10 cellular contexts compared by ENCODE assay signal in genomic region chr20:44208770-44209169, GRCh38. TPM values are rescaled to one million over a fixed set of nuclear protein-coding genes. Genes with fewer than 3 reads are reported as not detected.
DNase-seq lines count a peak whose midpoint lies in the region; ATAC-seq and TF ChIP-seq lines count a peak whose summit lies in the region.
"Had no signal": no experiment of that assay in that cellular context is flagged by ENCODE, and none has a peak within 500 bp of the region (broad histone marks: within the 10 kb centered on the region; RNA-seq: fewer than 3 reads in every experiment).

No MANE protein-coding gene starts in this region.

- POLR2A ChIA-PET in activated B cell treated with CpG ODN at 0.5 μM for 24 hours (lab: Charles Lee) = interaction anchor here (0.6 to 2.0 kb wide), 7 partner anchors 8 to 751 kb away, joined by 3 to 10 read pairs (median 4); partner anchors contain the start of genes FITM2 and SRSF6

- CTCF ChIA-PET in activated B cell treated with CpG ODN at 0.5 μM for 24 hours (lab: Charles Lee) = interaction anchor here (0.6 kb wide), 1 partner anchor 13 kb away, joined by 3 read pairs; no protein-coding TSS in a partner anchor

- H3K4me3 ChIP-seq in stomach smooth muscle (ENCODE audit: low read length in 2 of 2) = peak overlapping the region; percentile 92 to 93

- peaks cover 14% of the 10 kb centered on the region for H3K36me3 Mint-ChIP-seq in activated CD4-positive, alpha-beta T cell treated with anti-CD3 and anti-CD28 coated beads, Interleukin-2, amount 10 ng/mL, durations not matched to agents 24 days and 14 days (ENCODE audit: low read depth)
- H3K36me3 Mint-ChIP-seq in activated B cell treated with CpG ODN at 0.5 μM for 24 hours (ENCODE audit: low read depth) = peaks cover 38% of the 10 kb centered on the region

- no peaks in the 10 kb centered on the region for H3K9me3 Mint-ChIP-seq in activated CD4-positive, alpha-beta T cell treated with anti-CD3 and anti-CD28 coated beads, Interleukin-2, amount 10 ng/mL, durations not matched to agents 24 days and 14 days
- H3K9me3 Mint-ChIP-seq in activated B cell treated with CpG ODN at 0.5 μM for 24 hours = no peaks in the 10 kb centered on the region

- H3K9me3 ChIP-seq in stomach smooth muscle (ENCODE audit: control insufficient read depth in 2 of 2, low read length in 2 of 2) = no peaks in the 10 kb centered on the region

- intact Hi-C loops in activated CD4-positive, alpha-beta T cell treated with anti-CD3 and anti-CD28 coated beads, Interleukin-2, amount 10 ng/mL, durations not matched to agents 24 days and 14 days (cut with micrococcal nuclease) = no loop called here
- intact Hi-C loops in activated B cell treated with CpG ODN at 0.5 μM for 24 hours (cut with micrococcal nuclease) = loop anchor here (5.0 kb wide), 1 partner anchor 456 kb away; no protein-coding TSS in a partner anchor

- H3K9ac ChIP-seq in stomach smooth muscle (ENCODE audit: low read length in 2 of 2) = peak overlapping the region in 1 of 2 donors; percentile 98

- no peak for ATAC-seq in activated B cell treated with CpG ODN at 0.5 μM for 24 hours (ENCODE audit: low read depth)
- no peak for ATAC-seq in omental fat pad (ENCODE audit: low FRiP score)
- ATAC-seq in GM21526 (IDR thresholded peaks at IDR 0.05; ENCODE audit: low FRiP score, unreplicated experiment) = no peak

- H3K36me3 ChIP-seq in stomach smooth muscle (ENCODE audit: control insufficient read depth in 2 of 2, insufficient read depth in 2 of 2, low read length in 2 of 2) = peaks cover 2 to 9% of the 10 kb centered on the region in 2 donors

- peaks cover 2% of the 10 kb centered on the region for H3K27me3 Mint-ChIP-seq in activated CD4-positive, alpha-beta T cell treated with anti-CD3 and anti-CD28 coated beads, Interleukin-2, amount 10 ng/mL, durations not matched to agents 24 days and 14 days
- H3K27me3 Mint-ChIP-seq in activated B cell treated with CpG ODN at 0.5 μM for 24 hours = no peaks in the 10 kb centered on the region

- no peak overlapping the region for H3K27ac ChIP-seq in stomach smooth muscle (ENCODE audit: low read length)

- peaks cover 50% of the 10 kb centered on the region for H3K4me1 Mint-ChIP-seq in activated CD4-positive, alpha-beta T cell treated with anti-CD3 and anti-CD28 coated beads, Interleukin-2, amount 10 ng/mL, durations not matched to agents 24 days and 14 days
- H3K4me1 Mint-ChIP-seq in activated B cell treated with CpG ODN at 0.5 μM for 24 hours = peaks cover 65% of the 10 kb centered on the region

- H3K27me3 ChIP-seq in stomach smooth muscle (ENCODE audit: control insufficient read depth in 1 of 2, insufficient read depth in 2 of 2, low read length in 2 of 2) = no peaks in the 10 kb centered on the region

- H3K4me1 ChIP-seq in stomach smooth muscle (ENCODE audit: control insufficient read depth, insufficient read depth, low read length) = peaks cover 33% of the 10 kb centered on the region

- H3K27ac Mint-ChIP-seq in activated CD4-positive, alpha-beta T cell treated with anti-CD3 and anti-CD28 coated beads, Interleukin-2, amount 10 ng/mL, durations not matched to agents 24 days and 14 days = no peak overlapping the region
- H3K27ac Mint-ChIP-seq in activated B cell treated with CpG ODN at 0.5 μM for 24 hours = peak overlapping the region; percentile 98

- DNase-seq in activated CD4-positive, alpha-beta T cell treated with anti-CD3 and anti-CD28 coated beads, Interleukin-2, amount 10 ng/mL, durations not matched to agents 24 days and 14 days = no peak
- no peak for DNase-seq in activated CD4-positive, alpha-beta T cell treated with anti-CD3 and anti-CD28 coated beads, Interleukin-2, amount 50 U/mL, for 4 hours
- no peak for DNase-seq in activated B cell treated with CpG ODN at 0.5 μM for 24 hours
- DNase-seq in glomerular visceral epithelial cell (ENCODE audit: extremely low spot score) = peak; percentile 25
- DNase-seq in omental fat pad (ENCODE audit: low spot score) = no peak
- no peak for DNase-seq in activated CD4-positive, alpha-beta T cell treated with anti-CD3 and anti-CD28 coated beads for 4 hours
- DNase-seq: hippocampal formation, NCI-H1436 had no signal

- H3K4me3 Mint-ChIP-seq in activated CD4-positive, alpha-beta T cell treated with anti-CD3 and anti-CD28 coated beads, Interleukin-2, amount 10 ng/mL, durations not matched to agents 24 days and 14 days = peak overlapping the region; percentile 94
- H3K4me3 Mint-ChIP-seq in activated B cell treated with CpG ODN at 0.5 μM for 24 hours = peak overlapping the region; percentile 98

- TF ChIP-seq CTCF in activated B cell treated with CpG ODN at 0.5 μM for 24 hours (IDR thresholded peaks at IDR 0.05) (no peak), omental fat pad (IDR thresholded peaks at IDR 0.05) (no peak)

RNA-seq across cellular contexts. Expression of gene OSER1, which starts 1.8 kb away (rescaled TPM):
- total RNA-seq in activated CD4-positive, alpha-beta T cell treated with anti-CD3 and anti-CD28 coated beads, Interleukin-2, amount 10 ng/mL, durations not matched to agents 24 days and 14 days = 22.7 and 23.6 TPM in 2 replicates
- total RNA-seq in activated B cell treated with CpG ODN at 0.5 μM for 24 hours (47.3 and 48.9 TPM in 2 replicates), omental fat pad (10 to 100 TPM; 42.8 to 65.0 (median 49.7) TPM)

RNA-seq across cellular contexts. Expression of gene JPH2, which starts 21.8 kb away (rescaled TPM):
- 0.05 TPM in 1 of 2 replicates, not detected in the other for total RNA-seq in activated CD4-positive, alpha-beta T cell treated with anti-CD3 and anti-CD28 coated beads, Interleukin-2, amount 10 ng/mL, durations not matched to agents 24 days and 14 days
- total RNA-seq in activated B cell treated with CpG ODN at 0.5 μM for 24 hours (not detected in 2 replicates), omental fat pad (1 to 10 TPM; 2.6 to 7.9 (median 7.1) TPM)

RNA-seq across cellular contexts. Expression of gene GDAP1L1, which starts 38.3 kb away (rescaled TPM):
- total RNA-seq in activated CD4-positive, alpha-beta T cell treated with anti-CD3 and anti-CD28 coated beads, Interleukin-2, amount 10 ng/mL, durations not matched to agents 24 days and 14 days = not detected in 2 replicates
- total RNA-seq in activated B cell treated with CpG ODN at 0.5 μM for 24 hours (not detected in 2 replicates), omental fat pad (not detected)
